12 cellular contexts compared by ENCODE assay signal in genomic region chr1:94544706-94545490, GRCh38. TPM values are rescaled to one million over a fixed set of nuclear protein-coding genes. Genes with fewer than 3 reads are reported as not detected.
A peak's percentile ranks its signal among the peaks of the same experiment; 100 is the strongest.
DNase-seq lines count a peak whose midpoint lies in the region; ATAC-seq, FAIRE-seq and TF ChIP-seq lines count a peak whose summit lies in the region.
"Had no signal": no experiment of that assay in that cellular context is flagged by ENCODE, and none has a peak within 500 bp of the region (broad histone marks: within the 10 kb centered on the region; RNA-seq: fewer than 3 reads in every experiment).

No MANE protein-coding gene starts in this region.

- H3K4me1 Mint-ChIP-seq in astrocyte (ENCODE audit: low read depth, unreplicated experiment) = peaks cover 29% of the 10 kb centered on the region
- H3K4me1 Mint-ChIP-seq in natural killer cell = peaks cover 14 to 21% of the 10 kb centered on the region in 2 donors

- peak overlapping the region; percentile 51 for H3K27ac ChIP-seq in astrocyte (ENCODE audit: low read depth, low read length)

- no peak overlapping the region for H2AFZ ChIP-seq in astrocyte (ENCODE audit: low read depth, low read length)

- H3K36me3 ChIP-seq in astrocyte (ENCODE audit: insufficient read depth, low read length) = no peaks in the 10 kb centered on the region
- no peaks in the 10 kb centered on the region for H3K36me3 ChIP-seq in skeletal muscle satellite cell (ENCODE audit: insufficient read depth, low read length)
- H3K36me3 ChIP-seq: left lung had no signal

- H3K4me3 ChIP-seq in astrocyte (ENCODE audit: insufficient read depth, low read depth, low read length) = no peak overlapping the region
- H3K4me3 ChIP-seq in fibroblast of the aortic adventitia (ENCODE audit: low read depth, low read length) = no peak overlapping the region
- peak overlapping the region; percentile 10 for H3K4me3 ChIP-seq in skeletal muscle satellite cell (ENCODE audit: low read length)
- H3K4me3 ChIP-seq: left lung had no signal

- H3K9me3 Mint-ChIP-seq in astrocyte (ENCODE audit: unreplicated experiment) (no peaks in the 10 kb centered on the region), natural killer cell (no peaks in the 10 kb centered on the region)
- H3K9me3 Mint-ChIP-seq: T-helper 1 cell treated with Interleukin-12 subunit alpha and Interleukin-12 subunit beta and Interleukin-4 antibody, amounts not matched to agents 30 μg/mL and 1 μg/mL, for 36 hours had no signal

- DNase-seq in HCEC 1CT = peak; percentile 88
- DNase-seq in astrocyte (ENCODE audit: low read depth) = peak; percentile 85
- peak; percentile 90 for DNase-seq in fibroblast of the aortic adventitia (ENCODE audit: low read depth)
- DNase-seq in natural killer cell = no peak
- no peak for DNase-seq in SW 1271 (lab: John Stamatoyannopoulos, UW)
- no peak for DNase-seq in SKM-1 treated with dmso at 0.1 percent for 144 hours (lab: John Stamatoyannopoulos, UW; ENCODE audit: unreplicated experiment)
- DNase-seq: effector CD8-positive, alpha-beta T cell; left lung; NCI-H446 treated with DMSO at 0.1 percent for 48 hours had no signal

- peak; percentile 92 for FAIRE-seq in astrocyte (lab: Jason Lieb, UNC)

- peaks cover 35% of the 10 kb centered on the region for H3K4me1 ChIP-seq in astrocyte (ENCODE audit: insufficient read depth, low read length)
- H3K4me1 ChIP-seq in skeletal muscle satellite cell (ENCODE audit: control insufficient read depth, insufficient read depth, low read length) = peaks cover 47% of the 10 kb centered on the region

- peak overlapping the region; percentile 43 for H3K4me2 ChIP-seq in astrocyte (ENCODE audit: low read length)
- peak overlapping the region; percentile 49 for H3K4me2 ChIP-seq in skeletal muscle satellite cell (ENCODE audit: low read length)

- no peak overlapping the region for H3K4me3 Mint-ChIP-seq in astrocyte (ENCODE audit: unreplicated experiment)
- no peak overlapping the region for H3K4me3 Mint-ChIP-seq in natural killer cell
- H3K4me3 Mint-ChIP-seq: T-helper 1 cell treated with Interleukin-12 subunit alpha and Interleukin-12 subunit beta and Interleukin-4 antibody, amounts not matched to agents 30 μg/mL and 1 μg/mL, for 36 hours had no signal

- peaks cover 12% of the 10 kb centered on the region for H4K20me1 ChIP-seq in astrocyte (ENCODE audit: insufficient read depth, low read length)

- H3K9ac ChIP-seq in astrocyte (ENCODE audit: low read length) (peak overlapping the region; percentile 32), skeletal muscle satellite cell (ENCODE audit: low read depth, low read length) (peak overlapping the region; percentile 35)

- peaks cover 16% of the 10 kb centered on the region for H3K79me2 ChIP-seq in astrocyte (ENCODE audit: insufficient read depth, low read length)

- H3K27me3 ChIP-seq in astrocyte (ENCODE audit: insufficient read depth, low read length) (no peaks in the 10 kb centered on the region), skeletal muscle satellite cell (ENCODE audit: control insufficient read depth, insufficient read depth, low read length) (no peaks in the 10 kb centered on the region)

- no peak for TF ChIP-seq CTCF in astrocyte (IDR thresholded peaks at IDR 0.05; ENCODE audit: insufficient read depth, low read depth, low read length)
- TF ChIP-seq CTCF in fibroblast of the aortic adventitia (IDR thresholded peaks at IDR 0.05; ENCODE audit: insufficient read depth, low read length) = peak; percentile 57
- TF ChIP-seq CTCF in natural killer cell (IDR thresholded peaks at IDR 0.05) = no peak

- H3K27me3 Mint-ChIP-seq in astrocyte (ENCODE audit: low read depth, unreplicated experiment) (no peaks in the 10 kb centered on the region), natural killer cell (ENCODE audit: low read depth in 2 of 2) (peaks cover 35 to 66% of the 10 kb centered on the region in 2 donors)

- intact Hi-C loops in natural killer cell (cut with micrococcal nuclease) = no loop called here

- H3K36me3 Mint-ChIP-seq in astrocyte (ENCODE audit: low read depth, unreplicated experiment) (peaks cover 2% of the 10 kb centered on the region), natural killer cell (no peaks in the 10 kb centered on the region)

- H3K9me3 ChIP-seq in astrocyte (ENCODE audit: insufficient read depth, low read depth, low read length) = no peaks in the 10 kb centered on the region
- no peaks in the 10 kb centered on the region for H3K9me3 ChIP-seq in skeletal muscle satellite cell (replicated peaks; ENCODE audit: low read length)
- H3K9me3 ChIP-seq: left lung had no signal

- H3K27ac Mint-ChIP-seq in astrocyte (ENCODE audit: unreplicated experiment) (peak overlapping the region; percentile 24), natural killer cell (no peak overlapping the region)
- H3K27ac Mint-ChIP-seq: T-helper 1 cell treated with Interleukin-12 subunit alpha and Interleukin-12 subunit beta and Interleukin-4 antibody, amounts not matched to agents 30 μg/mL and 1 μg/mL, for 36 hours had no signal

- ATAC-seq in natural killer cell = no peak
- ATAC-seq in GM19397 (IDR thresholded peaks at IDR 0.05; ENCODE audit: unreplicated experiment) = no peak
- ATAC-seq: left lung had no signal

RNA-seq across cellular contexts. Expression of gene F3, which starts 3.3 kb away (rescaled TPM):
- total RNA-seq in astrocyte (36.1 and 55.7 TPM in 2 replicates), fibroblast of the aortic adventitia (ENCODE audit: low replicate concordance) (6.9 and 24.0 TPM in 2 replicates), natural killer cell (1 to 10 TPM in 2 of 3 donors, not detected in 1; 1.9 to 2.5 TPM)
- total RNA-seq in skeletal muscle satellite cell (2012; rRNA removed) = 15.7 and 40.0 TPM in 2 replicates

Comparison
In these comparisons a context has a peak if more than half of its experiments do, and no peak if none do; other contexts are left out.
1. DNase-seq: peak in HCEC 1CT (single experiment), astrocyte (single experiment) and fibroblast of the aortic adventitia (single experiment); none in natural killer cell (single experiment), SW 1271 (0 of 2) and SKM-1 treated with dmso at 0.1 percent for 144 hours (single experiment).